13 cellular contexts compared by ENCODE assay signal in the genomic region with DNA sequence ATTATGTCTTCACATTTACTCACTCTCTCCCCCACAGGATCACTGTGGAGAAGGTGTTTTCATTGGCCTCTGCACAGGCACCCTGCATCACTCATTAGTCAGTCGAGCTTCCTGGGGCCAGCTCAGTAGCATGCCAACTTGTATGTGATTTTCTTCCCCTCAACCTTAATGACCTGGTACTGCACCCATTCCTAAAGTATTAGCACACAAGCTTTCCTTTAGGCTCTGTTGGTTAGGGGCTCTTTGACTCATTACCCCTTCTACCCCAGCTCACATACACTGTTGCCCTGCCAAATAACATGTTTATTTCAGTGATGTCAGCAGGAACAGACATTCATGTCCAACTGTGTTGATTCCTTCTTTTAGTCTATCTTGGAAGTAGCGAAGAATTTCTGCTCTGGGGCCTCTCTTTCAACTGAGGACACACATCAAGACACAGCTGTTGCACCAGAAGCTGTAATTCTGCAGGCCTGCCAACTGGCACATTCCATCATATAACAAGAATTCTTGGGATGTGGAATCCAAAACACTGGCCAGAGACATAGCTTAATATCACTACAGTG.
A peak's percentile ranks its signal among the peaks of the same experiment; 100 is the strongest.
DNase-seq lines count a peak whose midpoint lies in the region; ATAC-seq, FAIRE-seq and TF ChIP-seq lines count a peak whose summit lies in the region.
"Had no signal": no experiment of that assay in that cellular context is flagged by ENCODE, and none has a peak within 500 bp of the region (broad histone marks: within the 10 kb centered on the region; RNA-seq: fewer than 3 reads in every experiment).

No MANE protein-coding gene starts in this region.

- CTCF ChIA-PET in HepG2 (lab: Yijun Ruan, JAX; ENCODE audit: low intra/inter-chr PET ratio, low total read pairs): no interaction called here

- H3K4me3 ChIP-seq in right lobe of liver: no peak overlapping the region
- H3K4me3 ChIP-seq in HepG2 (replicated peaks in 1 of 3; ENCODE audit: insufficient read depth in 1 of 3, low read depth in 2 of 3, low read length in 3 of 3): no peak overlapping the region
- no peak overlapping the region for H3K4me3 ChIP-seq in mucosa of descending colon
- H3K4me3 ChIP-seq in aorta (ENCODE audit: low read length in 2 of 2): no peak overlapping the region

- no peak for TF ChIP-seq RAD21 in HepG2 (CRISPR knock-in tag; IDR thresholded peaks at IDR 0.05)

- 44% methylated on average over 2 of the region's 2 CpGs for WGBS in right lobe of liver (ENCODE audit: insufficient coverage, low coverage, low lambda C conversion rate, missing lambda C conversion rate)
- 0% methylated on average over 2 of the region's 2 CpGs for WGBS in HepG2 (ENCODE audit: low lambda C conversion rate)
- WGBS in aorta, 2 donors: 5 to 6% methylated on average over 2 of the region's 2 CpGs

- no peak overlapping the region for H2AFZ ChIP-seq in HepG2 (ENCODE audit: low read length)

- ATAC-seq in right lobe of liver: peak in 3 of 4 donors; percentile 14 to 30 (median 30)
- ATAC-seq in HepG2: no peak
- peak; percentile 9 for ATAC-seq in mucosa of descending colon
- ATAC-seq in aorta (ENCODE audit: low FRiP score): peak; percentile 74
- no peak for ATAC-seq in HG03439 (IDR thresholded peaks at IDR 0.05; ENCODE audit: unreplicated experiment)
- no peak for ATAC-seq in GM21447 (IDR thresholded peaks at IDR 0.05; ENCODE audit: unreplicated experiment)
- ATAC-seq: stimulated activated naive CD8-positive, alpha-beta T cell treated with anti-CD3 and anti-CD28 coated beads, Interleukin-15, Interleukin-2, amounts not matched to agents 100 U/mL and 50 U/mL, for 24 hours had no signal

- POLR2A ChIA-PET in HepG2 (lab: Yijun Ruan, JAX): no interaction called here

- H3K9ac ChIP-seq in HepG2 (ENCODE audit: insufficient read depth, low read depth, low read length): no peak overlapping the region

- no TSS peak for BruUV-seq in HepG2 (replicated peaks; lab: Mats Ljungman, UMichigan)

- FAIRE-seq in HepG2 (lab: Jason Lieb, UNC): no peak

- intact Hi-C loops in right lobe of liver (cut with DNase I) (no loop called here), HepG2 (cut with micrococcal nuclease; ENCODE audit: unreplicated experiment) (no loop called here), mucosa of descending colon (cut with DNase I, micrococcal nuclease) (no loop called here), aorta (cut with DNase I) (loop anchor here in 1 of 2 donors (5.0 kb wide), 1 partner anchor 1172 kb away; no protein-coding TSS in a partner anchor)

- H3K36me3 ChIP-seq in right lobe of liver: no peaks in the 10 kb centered on the region
- H3K36me3 ChIP-seq in HepG2 (replicated peaks in 1 of 2; ENCODE audit: control insufficient read depth in 1 of 2, insufficient read depth in 2 of 2, low read length in 2 of 2): no peaks in the 10 kb centered on the region
- no peaks in the 10 kb centered on the region for H3K36me3 ChIP-seq in mucosa of descending colon (ENCODE audit: low read depth)
- H3K36me3 ChIP-seq in aorta (ENCODE audit: control insufficient read depth in 1 of 2, insufficient read depth in 2 of 2, low read length in 1 of 2): no peaks in the 10 kb centered on the region

- DNase-seq in right lobe of liver: no peak
- DNase-seq in HepG2 (ENCODE audit: low spot score): no peak
- DNase-seq in epithelial cell of prostate (ENCODE audit: low read depth, low spot score): peak; percentile 79
- DNase-seq in mucosa of descending colon: peak in 1 of 3 donors; percentile 10
- peak; percentile 76 to 79 for DNase-seq in aorta
- DNase-seq in stimulated activated CD4-positive, alpha-beta T cell treated with anti-CD3 and anti-CD28 coated beads, Interleukin-4, amount 100 ng/mL, for 1 hour: no peak
- DNase-seq: 8988T; activated naive CD8-positive, alpha-beta T cell treated with anti-CD3 and anti-CD28 coated beads, Interleukin-2, amount 10 ng/mL, durations not matched to agents 7 days and 5 days; NCI-H526; stimulated activated naive CD8-positive, alpha-beta T cell treated with anti-CD3 and anti-CD28 coated beads, Interleukin-15, Interleukin-2, amounts not matched to agents 100 U/mL and 50 U/mL, for 24 hours had no signal

- H3K27ac ChIP-seq in right lobe of liver (no peak overlapping the region), HepG2 (ENCODE audit: extremely low read length, insufficient read depth, low read length) (no peak overlapping the region), epithelial cell of prostate (peak overlapping the region; percentile 95), aorta (ENCODE audit: low read depth in 1 of 2, low read length in 2 of 2) (peak overlapping the region; percentile 30 to 76)
- H3K27ac ChIP-seq: VCaP had no signal

- no peaks in the 10 kb centered on the region for H3K9me3 ChIP-seq in right lobe of liver
- H3K9me3 ChIP-seq in HepG2 (ENCODE audit: low read length): peaks cover 90% of the 10 kb centered on the region
- no peaks in the 10 kb centered on the region for H3K9me3 ChIP-seq in mucosa of descending colon
- H3K9me3 ChIP-seq in aorta (ENCODE audit: control insufficient read depth, low read length): no peaks in the 10 kb centered on the region

- no peak for TF ChIP-seq POLR2A in right lobe of liver (IDR thresholded peaks at IDR 0.05)
- no peak for TF ChIP-seq POLR2A in HepG2 (IDR thresholded peaks at IDR 0.05; ENCODE audit: insufficient read depth in 1 of 2, low read depth in 2 of 2, low read length in 2 of 2)

- H3K4me2 ChIP-seq in HepG2 (ENCODE audit: low read depth, low read length): no peak overlapping the region

- H4K20me1 ChIP-seq in HepG2 (ENCODE audit: insufficient read depth, low read length): no peaks in the 10 kb centered on the region

- H3K4me1 ChIP-seq in right lobe of liver (no peaks in the 10 kb centered on the region), HepG2 (ENCODE audit: insufficient read depth, low read length) (no peaks in the 10 kb centered on the region), mucosa of descending colon (ENCODE audit: low read depth) (no peaks in the 10 kb centered on the region), aorta (ENCODE audit: control insufficient read depth in 1 of 2, insufficient read depth in 2 of 2, low read length in 2 of 2) (peaks cover 0 to 4% of the 10 kb centered on the region in 2 donors)

- in situ Hi-C loops in HepG2 (cut with HindIII; ENCODE audit: extremely low pct_ligation_motif_present, low pct_unique_long_range_greater_than_20kb): loop anchor here (25.0 kb wide), 1 partner anchor 92 kb away; no protein-coding TSS in a partner anchor

- TF ChIP-seq CTCF in right lobe of liver (IDR thresholded peaks at IDR 0.05) (no peak), HepG2 (CRISPR knock-in tag; IDR thresholded peaks at IDR 0.05) (no peak), mucosa of descending colon (IDR thresholded peaks at IDR 0.05) (no peak)

- no peak for TF ChIP-seq EP300 in HepG2 (IDR thresholded peaks at IDR 0.05; ENCODE audit: low read depth in 2 of 2, low read length in 2 of 2)
- no peak for TF ChIP-seq EP300 in HepG2 (CRISPR knock-in tag; IDR thresholded peaks at IDR 0.05; ENCODE audit: borderline replicate concordance)

- H3K27me3 ChIP-seq in right lobe of liver (no peaks in the 10 kb centered on the region), HepG2 (ENCODE audit: control insufficient read depth in 1 of 2, insufficient read depth in 2 of 2, low read length in 2 of 2) (no peaks in the 10 kb centered on the region), aorta (ENCODE audit: control insufficient read depth in 1 of 2, insufficient read depth in 2 of 2, low read length in 1 of 2) (no peaks in the 10 kb centered on the region)

- no peaks in the 10 kb centered on the region for H3K79me2 ChIP-seq in HepG2 (ENCODE audit: insufficient read depth, low read length)

TF ChIP-seq in HepG2, 621 proteins besides CTCF, POLR2A, EP300 and RAD21 (continues in another document):
- no peak for TF ChIP-seq KMT2B (CRISPR knock-in tag; IDR thresholded peaks at IDR 0.05)
- no peak for TF ChIP-seq ZBTB10 (CRISPR knock-in tag; IDR thresholded peaks at IDR 0.05; ENCODE audit: borderline replicate concordance)
- no peak for TF ChIP-seq ZNF326 (CRISPR knock-in tag; IDR thresholded peaks at IDR 0.05; ENCODE audit: borderline replicate concordance)
- TF ChIP-seq, protein P1, sequence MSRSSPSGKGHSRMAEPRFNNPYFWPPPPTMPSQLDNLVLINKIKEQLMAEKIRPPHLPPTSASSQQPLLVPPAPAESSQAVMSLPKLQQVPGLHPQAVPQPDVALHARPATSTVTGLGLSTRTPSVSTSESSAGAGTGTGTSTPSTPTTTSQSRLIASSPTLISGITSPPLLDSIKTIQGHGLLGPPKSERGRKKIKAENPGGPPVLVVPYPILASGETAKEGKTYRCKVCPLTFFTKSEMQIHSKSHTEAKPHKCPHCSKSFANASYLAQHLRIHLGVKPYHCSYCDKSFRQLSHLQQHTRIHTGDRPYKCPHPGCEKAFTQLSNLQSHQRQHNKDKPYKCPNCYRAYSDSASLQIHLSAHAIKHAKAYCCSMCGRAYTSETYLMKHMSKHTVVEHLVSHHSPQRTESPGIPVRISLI (CRISPR knock-in tag; IDR thresholded peaks at IDR 0.05; ENCODE audit: borderline replicate concordance): no peak
- TF ChIP-seq IKZF4 (CRISPR knock-in tag; IDR thresholded peaks at IDR 0.05; ENCODE audit: borderline replicate concordance, low read depth, not compliant biosample characterization): no peak
- no peak for TF ChIP-seq XRCC5 (optimal IDR thresholded peaks at IDR 0.05; ENCODE audit: low read length)
- TF ChIP-seq RCOR2 (CRISPR knock-in tag; IDR thresholded peaks at IDR 0.05): no peak
- TF ChIP-seq DNMT3B (CRISPR knock-in tag; conservative IDR thresholded peaks at IDR 0.05): no peak
- no peak for TF ChIP-seq BHLHE40 (IDR thresholded peaks at IDR 0.05; ENCODE audit: low read length)
- no peak for TF ChIP-seq RFXAP (CRISPR knock-in tag; IDR thresholded peaks at IDR 0.05; ENCODE audit: borderline replicate concordance)

Comparison
In these comparisons a context has a peak if more than half of its experiments do, and no peak if none do; other contexts are left out.
1. ATAC-seq: peak in right lobe of liver (3 of 4), mucosa of descending colon (single experiment) and aorta (single experiment); none in HepG2 (single experiment), HG03439 (single experiment) and GM21447 (single experiment).
2. DNase-seq: peak in epithelial cell of prostate (single experiment) and aorta (2 of 2); none in right lobe of liver (0 of 3), HepG2 (single experiment) and stimulated activated CD4-positive, alpha-beta T cell treated with anti-CD3 and anti-CD28 coated beads, Interleukin-4, amount 100 ng/mL, for 1 hour (single experiment).
3. H3K27ac ChIP-seq: peak in epithelial cell of prostate (single experiment) and aorta (2 of 2); none in right lobe of liver (0 of 3) and HepG2 (single experiment).